ENCODE assay signal across 9 cellular contexts in the genomic region with DNA sequence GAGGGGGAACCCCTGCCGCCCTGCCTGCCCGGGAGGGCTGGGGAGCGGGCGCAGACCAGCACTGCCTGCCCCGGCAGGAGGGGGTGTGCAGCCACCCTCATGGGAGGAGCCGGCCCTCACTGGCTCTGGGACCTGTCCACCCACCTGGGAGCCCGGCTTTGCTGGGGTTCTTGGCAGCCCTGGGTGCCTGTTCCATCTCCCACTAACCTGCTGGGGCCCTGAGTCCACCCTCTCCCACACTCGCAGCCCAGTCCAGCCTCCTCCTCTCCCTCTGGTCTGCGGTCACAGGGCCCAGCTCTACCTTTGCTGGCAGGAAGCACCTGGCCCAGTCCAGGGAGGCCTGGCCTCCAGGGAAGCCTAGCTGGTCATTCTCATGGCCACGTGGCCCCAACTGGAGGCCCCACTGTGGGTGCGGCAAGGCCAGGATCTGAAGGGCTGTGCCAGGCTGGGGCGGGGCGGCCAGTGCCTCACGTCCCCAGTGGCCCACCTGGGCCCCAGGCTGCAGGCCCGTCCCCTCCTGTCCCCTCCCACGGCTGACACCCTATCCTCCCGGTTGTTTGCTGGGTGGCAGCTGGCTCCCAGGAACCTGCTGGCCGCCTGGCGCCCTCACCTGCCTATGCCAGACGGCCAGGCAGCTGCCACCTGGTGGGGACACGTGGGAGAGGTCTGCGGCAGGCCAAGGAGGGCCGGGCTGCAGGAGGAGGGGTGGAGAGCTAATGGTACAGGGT. TPM values are rescaled to one million over a fixed set of nuclear protein-coding genes. Genes with fewer than 3 reads are reported as not detected.
A peak's percentile ranks its signal among the peaks of the same experiment; 100 is the strongest.
DNase-seq lines count a peak whose midpoint lies in the region; ATAC-seq and TF ChIP-seq lines count a peak whose summit lies in the region.
"Had no signal": no experiment of that assay in that cellular context is flagged by ENCODE, and none has a peak within 500 bp of the region (broad histone marks: within the 10 kb centered on the region; RNA-seq: fewer than 3 reads in every experiment).

TMEM184A (minus strand) TSS at position 393 of the 728 bp plus-strand sequence. CDS start 721 bp downstream, outside the sequence.

- no peak within 1 kb of the TSS for H3K4me3 ChIP-seq in GM12864 (ENCODE audit: low read depth, low read length)
- peak within 1 kb of the TSS; percentile 50 for H3K4me3 ChIP-seq in WERI-Rb-1 (ENCODE audit: low read depth, low read length)
- H3K4me3 ChIP-seq in endocrine pancreas (ENCODE audit: control insufficient read depth, insufficient read depth, low read length): no peak within 1 kb of the TSS

- H3K27ac ChIP-seq in WERI-Rb-1: peak within 1 kb of the TSS; percentile 96

- DNase-seq in GM12864 (ENCODE audit: low read depth) (no peak), NCI-H1417 treated with DMSO at 0.1 percent for 48 hours (lab: John Stamatoyannopoulos, UW) (peak; percentile 83), WERI-Rb-1 (peak; percentile 96), neural crest cell (ENCODE audit: low read depth, low spot score) (no peak), COLO829 (ENCODE audit: low spot score) (no peak)

- H3K9me3 Mint-ChIP-seq in neural crest cell: no peaks in the 10 kb centered on the region

- H3K9ac ChIP-seq in endocrine pancreas (ENCODE audit: control insufficient read depth, insufficient read depth, low read length): peak within 1 kb of the TSS; percentile 86

- H3K4me1 Mint-ChIP-seq in neural crest cell: no peaks in the 10 kb centered on the region

- ATAC-seq in HG03565 (IDR thresholded peaks at IDR 0.05; ENCODE audit: unreplicated experiment): no peak
- no peak for ATAC-seq in GM18868 (IDR thresholded peaks at IDR 0.05; ENCODE audit: unreplicated experiment)

- H3K4me3 Mint-ChIP-seq in neural crest cell: no peak within 1 kb of the TSS

- no peaks in the 10 kb centered on the region for H3K27me3 Mint-ChIP-seq in neural crest cell (ENCODE audit: low read depth)

- H3K4me1 ChIP-seq in endocrine pancreas (ENCODE audit: control insufficient read depth, insufficient read depth, low read length): no peaks in the 10 kb centered on the region

- peak; percentile 38 for TF ChIP-seq CTCF in GM12864 (IDR thresholded peaks at IDR 0.05; ENCODE audit: low read depth, low read length, missing control alignments)
- TF ChIP-seq CTCF in WERI-Rb-1 (IDR thresholded peaks at IDR 0.05; ENCODE audit: low read depth, low read length): peak; percentile 76
- TF ChIP-seq CTCF in neural crest cell (conservative IDR thresholded peaks at IDR 0.05): peak; percentile 61

- H3K27ac Mint-ChIP-seq in neural crest cell (ENCODE audit: unreplicated experiment): no peak within 1 kb of the TSS

- H3K27me3 ChIP-seq in WERI-Rb-1 (ENCODE audit: insufficient read depth, low read depth, severe bottlenecking) (no peaks in the 10 kb centered on the region), endocrine pancreas (ENCODE audit: control insufficient read depth, insufficient read depth, low read length) (no peaks in the 10 kb centered on the region)

- H3K9me3 ChIP-seq in WERI-Rb-1 (ENCODE audit: severe bottlenecking) (no peaks in the 10 kb centered on the region), endocrine pancreas (ENCODE audit: control insufficient read depth, low read length) (no peaks in the 10 kb centered on the region)

- no peaks in the 10 kb centered on the region for H3K36me3 Mint-ChIP-seq in neural crest cell (ENCODE audit: low read depth)

- H3K36me3 ChIP-seq in WERI-Rb-1 (peaks cover 4% of the 10 kb centered on the region; the same call in 1 of the 2 replicates), endocrine pancreas (ENCODE audit: control insufficient read depth, insufficient read depth, low read length) (no peaks in the 10 kb centered on the region)

RNA-seq across cellular contexts. Expression of gene TMEM184A, which starts in this region (rescaled TPM):
- total RNA-seq in neural crest cell: not detected in 2 replicates
- total RNA-seq: T-helper 1 cell treated with Interleukin-12 subunit alpha and Interleukin-12 subunit beta and Interleukin-4 antibody, amounts not matched to agents 30 ng/mL and 1 ng/mL, for 36 hours had no signal

Comparison
In these comparisons a context has a peak if more than half of its experiments do, and no peak if none do; other contexts are left out.
1. DNase-seq: peak in NCI-H1417 treated with DMSO at 0.1 percent for 48 hours (single experiment) and WERI-Rb-1 (single experiment); none in GM12864 (single experiment), neural crest cell (single experiment) and COLO829 (single experiment).
2. Peak in every context shown above with its lines, with median percentiles within 50 percentile points of each other: CTCF ChIP-seq.